ENCODE assay signal across 22 cellular contexts in the genomic region with DNA sequence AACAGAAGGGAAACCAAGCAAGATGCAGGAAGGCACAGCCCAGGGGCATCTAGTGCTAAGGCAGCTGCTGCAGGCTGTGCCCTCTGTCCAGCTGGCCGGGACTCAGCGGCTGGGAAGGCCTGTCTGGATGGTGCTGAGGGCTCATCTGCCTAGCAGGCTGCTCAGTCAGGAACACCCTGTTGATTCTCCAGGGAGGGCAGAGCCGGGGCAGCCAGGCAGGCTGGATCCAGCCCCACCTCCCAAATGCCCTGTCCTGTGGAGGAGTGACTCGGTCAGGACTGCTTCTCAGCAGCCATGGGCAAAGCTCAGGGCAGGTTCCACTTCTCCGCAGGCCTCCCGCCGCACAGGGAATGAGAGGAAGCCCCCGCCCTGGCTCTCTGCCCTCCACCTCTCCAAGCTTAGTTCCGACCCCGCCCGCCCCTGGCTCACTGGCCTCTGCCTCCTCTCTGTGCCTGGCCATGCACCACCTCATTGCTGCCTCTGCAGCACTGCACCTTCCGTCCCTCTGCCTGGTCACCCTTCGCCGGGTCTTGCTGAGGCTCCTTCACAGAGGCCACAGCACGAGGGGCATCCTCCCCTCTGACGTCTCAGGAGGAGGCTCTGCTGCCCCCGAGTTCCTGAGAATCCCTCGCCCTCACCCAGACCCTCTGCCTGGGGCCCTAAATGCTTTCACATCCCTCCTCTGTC. TPM values are rescaled to one million over a fixed set of nuclear protein-coding genes. Genes with fewer than 3 reads are reported as not detected.
"Had no signal": no experiment of that assay in that cellular context is flagged by ENCODE, and none has a peak within 500 bp of the region (broad histone marks: within the 10 kb centered on the region; RNA-seq: fewer than 3 reads in every experiment).

No MANE protein-coding gene starts in this region.

- H3K27ac ChIP-seq: KMS-11, Peyer's patch, RWPE1, SJCRH30 had no signal

- DNase-seq: activated CD4-positive, alpha-beta T cell treated with anti-CD3 and anti-CD28 coated beads for 48 hours; activated CD4-positive, alpha-beta T cell treated with anti-CD3 and anti-CD28 coated beads, Interleukin-2, amount 50 U/mL, for 4 hours; activated CD8-positive, alpha-beta memory T cell treated with anti-CD3 and anti-CD28 coated beads, Interleukin-2, amount 50 U/mL, for 48 hours; activated CD8-positive, alpha-beta T cell treated with anti-CD3 and anti-CD28 coated beads, Interleukin-2, amount 10 ng/mL, durations not matched to agents 7 days and 5 days; activated naive CD4-positive, alpha-beta T cell treated with Interleukin-2 at 50 U/mL for 16 hours; activated T-cell treated with anti-CD3 and anti-CD28 coated beads, Interleukin-2, amount 50 U/mL, for 1 hour; amygdala; MV-4-11; NCI-H1092 treated with DMSO at 0.1 percent for 48 hours; NCI-H1436; NCI-H1694 treated with DMSO at 0.1 percent for 48 hours; NCI-H2081; NCI-H446; NCI-H524; Right ventricle myocardium superior; SJCRH30 had no signal

- H3K36me3 ChIP-seq: Peyer's patch, SJCRH30 had no signal

- H3K4me1 ChIP-seq: Peyer's patch, SJCRH30 had no signal

- H3K27me3 ChIP-seq: Peyer's patch, SJCRH30 had no signal

- FAIRE-seq: astrocyte had no signal

- H3K9me3 ChIP-seq: Peyer's patch had no signal

- H3K4me2 ChIP-seq: KMS-11 had no signal

- ATAC-seq: activated CD4-positive, CD25-positive, alpha-beta regulatory T cell treated with anti-CD3 and anti-CD28 coated beads, Interleukin-2, amount 50 U/mL, for 24 hours; activated CD8-positive, alpha-beta T cell treated with anti-CD3 and anti-CD28 coated beads, Interleukin-2, amount 10 ng/mL, durations not matched to agents 7 days and 5 days had no signal

- H3K4me3 ChIP-seq: Peyer's patch, SJCRH30 had no signal

RNA-seq across cellular contexts. Expression of gene LCN9, which starts 7.6 kb away (rescaled TPM):
- total RNA-seq: activated CD8-positive, alpha-beta T cell treated with anti-CD3 and anti-CD28 coated beads, Interleukin-2, amount 10 ng/mL, durations not matched to agents 7 days and 5 days; MCF 10A; Peyer's patch; Right ventricle myocardium superior; SJCRH30 had no signal

RNA-seq across cellular contexts. Expression of gene GLT6D1, which starts 16.1 kb away (rescaled TPM):
- total RNA-seq: activated CD8-positive, alpha-beta T cell treated with anti-CD3 and anti-CD28 coated beads, Interleukin-2, amount 10 ng/mL, durations not matched to agents 7 days and 5 days; astrocyte; MCF 10A; Peyer's patch; Right ventricle myocardium superior; SJCRH30 had no signal

RNA-seq across cellular contexts. Expression of gene SOHLH1, which starts 43.8 kb away (rescaled TPM):
- total RNA-seq: activated CD8-positive, alpha-beta T cell treated with anti-CD3 and anti-CD28 coated beads, Interleukin-2, amount 10 ng/mL, durations not matched to agents 7 days and 5 days; astrocyte; MCF 10A; Peyer's patch; Right ventricle myocardium superior had no signal

RNA-seq across cellular contexts. Expression of gene KCNT1, which starts 46.5 kb away (rescaled TPM):
- total RNA-seq: activated CD8-positive, alpha-beta T cell treated with anti-CD3 and anti-CD28 coated beads, Interleukin-2, amount 10 ng/mL, durations not matched to agents 7 days and 5 days; astrocyte; MCF 10A had no signal
